Comparison of ENCODE assay signal across 8 cellular contexts in the genomic region with DNA sequence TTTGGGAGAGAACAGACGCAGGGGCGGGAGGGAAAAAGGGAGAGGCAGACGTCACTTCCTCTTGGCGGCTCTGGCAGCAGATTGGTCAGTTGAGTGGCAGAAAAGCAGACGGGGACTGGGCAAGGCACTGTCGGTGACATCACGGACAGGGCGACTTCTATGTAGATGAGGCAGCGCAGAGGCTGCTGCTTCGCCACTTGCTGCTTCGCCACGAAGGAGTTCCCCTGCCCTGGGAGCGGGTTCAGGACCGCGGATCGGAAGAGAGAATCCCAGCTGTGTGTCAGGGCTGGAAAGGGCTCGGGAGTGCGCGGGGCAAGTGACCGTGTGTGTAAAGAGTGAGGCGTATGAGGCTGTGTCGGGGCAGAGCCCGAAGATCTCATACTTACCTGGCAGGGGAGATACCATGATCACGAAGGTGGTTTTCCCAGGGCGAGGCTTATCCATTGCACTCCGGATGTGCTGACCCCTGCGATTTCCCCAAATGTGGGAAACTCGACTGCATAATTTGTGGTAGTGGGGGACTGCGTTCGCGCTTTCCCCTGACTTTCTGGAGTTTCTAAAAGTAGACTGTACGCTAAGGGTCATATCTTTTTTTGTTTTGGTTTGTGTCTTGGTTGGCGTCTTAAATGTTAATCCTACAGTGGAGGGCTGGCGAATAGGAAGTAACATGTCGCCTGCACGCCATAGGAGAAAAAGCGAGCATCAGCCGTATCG. TPM values are rescaled to one million over a fixed set of nuclear protein-coding genes. Genes with fewer than 3 reads are reported as not detected.
A peak's percentile ranks its signal among the peaks of the same experiment; 100 is the strongest.
DNase-seq lines count a peak whose midpoint lies in the region; ATAC-seq and TF ChIP-seq lines count a peak whose summit lies in the region.
"Not testable (repeated sequence)": the region's sequence is repeated elsewhere in the genome, so short reads cannot be mapped to it uniquely, and the experiment has no call there.

A gene (plus strand): TSS at position 379 of the 714 bp plus-strand sequence.

- CTCF ChIA-PET in RWPE1 (lab: Yijun Ruan, JAX) = interaction anchor here (1.2 kb wide), 1 partner anchor 9 kb away, joined by 3 read pairs; no protein-coding TSS in a partner anchor

- H3K36me3 ChIP-seq in H7 (replicated peaks; ENCODE audit: control insufficient read depth, insufficient read depth, low read length); Loucy (ENCODE audit: insufficient read depth, low read length): not testable (repeated sequence)

- peak within 1 kb of the TSS; percentile 80 for H2AFZ ChIP-seq in Loucy (ENCODE audit: low read length)

- not testable (repeated sequence) for H3K9me2 ChIP-seq in Loucy (replicated peaks; ENCODE audit: low read depth, low read length)

- not testable (repeated sequence) for H3F3A ChIP-seq in Loucy (ENCODE audit: low read depth)

- DNase-seq in EL (peak; percentile 99), H7 (peak; percentile 61), RWPE1 (ENCODE audit: low spot score) (peak; percentile 87), fibroblast of gingiva (ENCODE audit: low read depth) (peak; percentile 100), naive B cell (peak; percentile 88)
- peak; percentile 80 for DNase-seq in activated T-helper 1 cell treated with anti-CD3 and anti-CD28 coated beads, Interleukin-12 subunit alpha, Interleukin-12 subunit beta, Interleukin-2, Interleukin-4 antibody, amounts not matched to agents 30 ng/mL and 10 ng/mL and 1 ng/mL, durations not matched to agents 14 hours and 24 hours and 36 hours (ENCODE audit: low spot score)
- peak; percentile 60 to 80 for DNase-seq in stimulated activated CD8-positive, alpha-beta memory T cell treated with anti-CD3 and anti-CD28 coated beads, Interleukin-7, amount 100 ng/mL, for 48 hours (ENCODE audit: extremely low read depth in 1 of 2, low read depth in 1 of 2)

- TF ChIP-seq CTCF in Loucy (conservative IDR thresholded peaks at IDR 0.05; ENCODE audit: low read length); RWPE1 (conservative IDR thresholded peaks at IDR 0.05; ENCODE audit: low read depth): not testable (repeated sequence)

- POLR2A ChIA-PET in RWPE1 (lab: Yijun Ruan, JAX; ENCODE audit: low non-redundant PET) = interaction anchor here (1.0 kb wide), 1 partner anchor 9 kb away, joined by 3 read pairs; no protein-coding TSS in a partner anchor

- not testable (repeated sequence) for H3K9me3 Mint-ChIP-seq in activated T-helper 1 cell treated with anti-CD3 and anti-CD28 coated beads, Interleukin-12 subunit alpha, Interleukin-12 subunit beta, Interleukin-2, Interleukin-4 antibody, amounts not matched to agents 30 ng/mL and 10 ng/mL and 1 ng/mL, durations not matched to agents 14 hours and 24 hours and 36 hours; naive B cell

- H3K36me3 Mint-ChIP-seq in activated T-helper 1 cell treated with anti-CD3 and anti-CD28 coated beads, Interleukin-12 subunit alpha, Interleukin-12 subunit beta, Interleukin-2, Interleukin-4 antibody, amounts not matched to agents 30 ng/mL and 10 ng/mL and 1 ng/mL, durations not matched to agents 14 hours and 24 hours and 36 hours (ENCODE audit: low read depth); naive B cell: not testable (repeated sequence)

- peak within 1 kb of the TSS; percentile 81 for H3K9ac ChIP-seq in Loucy (ENCODE audit: low read depth, low read length, poor library complexity, severe bottlenecking)

- peak within 1 kb of the TSS; percentile 85 for H3K27ac ChIP-seq in RWPE1

- H3K27me3 ChIP-seq in H7 (ENCODE audit: control insufficient read depth, insufficient read depth, low read length); Loucy (ENCODE audit: insufficient read depth, low read length, poor library complexity, severe bottlenecking): not testable (repeated sequence)

- H3K4me3 ChIP-seq in H7 (ENCODE audit: insufficient read depth, low read depth, low read length) (peak within 1 kb of the TSS; percentile 47), Loucy (ENCODE audit: low read length, poor library complexity, severe bottlenecking) (peak within 1 kb of the TSS; percentile 76)

- H3K79me2 ChIP-seq in Loucy (ENCODE audit: insufficient read depth, low read length) = not testable (repeated sequence)

- H3K4me3 Mint-ChIP-seq in activated T-helper 1 cell treated with anti-CD3 and anti-CD28 coated beads, Interleukin-12 subunit alpha, Interleukin-12 subunit beta, Interleukin-2, Interleukin-4 antibody, amounts not matched to agents 30 ng/mL and 10 ng/mL and 1 ng/mL, durations not matched to agents 14 hours and 24 hours and 36 hours = peak within 1 kb of the TSS; percentile 71
- peak within 1 kb of the TSS; percentile 80 to 94 (median 89) for H3K4me3 Mint-ChIP-seq in naive B cell

- not testable (repeated sequence) for H4K20me1 ChIP-seq in Loucy (ENCODE audit: insufficient read depth, low read length, poor library complexity, severe bottlenecking)

- H3K4me1 Mint-ChIP-seq in activated T-helper 1 cell treated with anti-CD3 and anti-CD28 coated beads, Interleukin-12 subunit alpha, Interleukin-12 subunit beta, Interleukin-2, Interleukin-4 antibody, amounts not matched to agents 30 ng/mL and 10 ng/mL and 1 ng/mL, durations not matched to agents 14 hours and 24 hours and 36 hours (ENCODE audit: low read depth) = peaks cover 29% of the 10 kb centered on the region
- H3K4me1 Mint-ChIP-seq in naive B cell = peaks cover 26 to 39% (median 28%) of the 10 kb centered on the region in 3 donors

- peak within 1 kb of the TSS; percentile 99 for H3K27ac Mint-ChIP-seq in activated T-helper 1 cell treated with anti-CD3 and anti-CD28 coated beads, Interleukin-12 subunit alpha, Interleukin-12 subunit beta, Interleukin-2, Interleukin-4 antibody, amounts not matched to agents 30 ng/mL and 10 ng/mL and 1 ng/mL, durations not matched to agents 14 hours and 24 hours and 36 hours
- peak within 1 kb of the TSS; percentile 99 to 100 (median 100) for H3K27ac Mint-ChIP-seq in naive B cell

- peaks cover 23% of the 10 kb centered on the region for H3K27me3 Mint-ChIP-seq in activated T-helper 1 cell treated with anti-CD3 and anti-CD28 coated beads, Interleukin-12 subunit alpha, Interleukin-12 subunit beta, Interleukin-2, Interleukin-4 antibody, amounts not matched to agents 30 ng/mL and 10 ng/mL and 1 ng/mL, durations not matched to agents 14 hours and 24 hours and 36 hours (ENCODE audit: insufficient read depth)
- H3K27me3 Mint-ChIP-seq in naive B cell = not testable (repeated sequence)

- peak within 1 kb of the TSS; percentile 80 for H3K4me2 ChIP-seq in Loucy (ENCODE audit: low read depth, low read length, poor library complexity, severe bottlenecking)

- peak; percentile 99 for ATAC-seq in naive B cell (ENCODE audit: low read depth in 2 of 2)

- peaks cover 17% of the 10 kb centered on the region for H3K4me1 ChIP-seq in Loucy (ENCODE audit: insufficient read depth, low read length, poor library complexity, severe bottlenecking)

- not testable (repeated sequence) for H3K9me3 ChIP-seq in Loucy (ENCODE audit: insufficient read depth, low read depth, low read length)

- intact Hi-C loops in activated T-helper 1 cell treated with anti-CD3 and anti-CD28 coated beads, Interleukin-12 subunit alpha, Interleukin-12 subunit beta, Interleukin-2, Interleukin-4 antibody, amounts not matched to agents 30 ng/mL and 10 ng/mL and 1 ng/mL, durations not matched to agents 14 hours and 24 hours and 36 hours (cut with micrococcal nuclease) = loop anchor here (1.0 to 2.0 kb wide), 3 partner anchors 9 to 251 kb away; a partner anchor contains a TSS

RNA-seq across cellular contexts. Expression of the gene that starts here (rescaled TPM):
- under 0.01 TPM in 2 replicates for total RNA-seq in H7 (2014; rRNA removed; shearing (Covaris generic))
- 2,178 and 3,041 TPM in 2 replicates for total RNA-seq in activated T-helper 1 cell treated with anti-CD3 and anti-CD28 coated beads, Interleukin-12 subunit alpha, Interleukin-12 subunit beta, Interleukin-2, Interleukin-4 antibody, amounts not matched to agents 30 ng/mL and 10 ng/mL and 1 ng/mL, durations not matched to agents 14 hours and 24 hours and 36 hours
- 10 to 100 TPM in 4 of 6 donors, not detected in 2; 27.4 to 56.9 (median 45.9) TPM for polyA plus RNA-seq in naive B cell (ENCODE audit: low read depth in 6 of 6)

Comparison
In these comparisons a context has a peak if more than half of its experiments do, and no peak if none do; other contexts are left out.
1. Peak in every context shown above with its lines: DNase-seq, ATAC-seq, H3K4me3 ChIP-seq and H3K27ac ChIP-seq.
2. RNA of the gene that starts here (total RNA-seq): 2,178 to 3,041 TPM in activated T-helper 1 cell treated with anti-CD3 and anti-CD28 coated beads, Interleukin-12 subunit alpha, Interleukin-12 subunit beta, Interleukin-2, Interleukin-4 antibody, amounts not matched to agents 30 ng/mL and 10 ng/mL and 1 ng/mL, durations not matched to agents 14 hours and 24 hours and 36 hours; under 0.01 TPM in H7; every median in the first group is over 1,000 times any median in the second.
3. Peak in DNase-seq and H3K4me3 ChIP-seq in H7; RNA of the gene not detected or under 1 TPM.